In genomic region chr11:30322162-30322561, GRCh38 we compare ENCODE assay signal across 8 cellular contexts. TPM values are rescaled to one million over a fixed set of nuclear protein-coding genes. Genes with fewer than 3 reads are reported as not detected.
DNase-seq lines count a peak whose midpoint lies in the region; ATAC-seq, FAIRE-seq and TF ChIP-seq lines count a peak whose summit lies in the region.

No MANE protein-coding gene starts in this region.

- no peaks in the 10 kb centered on the region for H3K27me3 ChIP-seq in DOHH2 (ENCODE audit: control insufficient read depth, low read length)
- H3K27me3 ChIP-seq in Loucy (ENCODE audit: insufficient read depth, low read length, poor library complexity, severe bottlenecking): no peaks in the 10 kb centered on the region
- H3K27me3 ChIP-seq in dorsolateral prefrontal cortex: peaks cover 0 to 8% (median 0%) of the 10 kb centered on the region in 45 donors
- no peaks in the 10 kb centered on the region for H3K27me3 ChIP-seq in pancreas

- H3K4me2 ChIP-seq in DOHH2 (ENCODE audit: low read length) (peak overlapping the region; percentile 86), Loucy (ENCODE audit: low read depth, low read length, poor library complexity, severe bottlenecking) (peak overlapping the region; percentile 82)

- H3K4me1 ChIP-seq in DOHH2 (ENCODE audit: control insufficient read depth, low read length) (peaks cover 45% of the 10 kb centered on the region), Loucy (ENCODE audit: insufficient read depth, low read length, poor library complexity, severe bottlenecking) (peaks cover 42% of the 10 kb centered on the region), pancreas (peaks cover 5 to 29% (median 15%) of the 10 kb centered on the region in 3 donors)

- no peak for TF ChIP-seq CTCF in DOHH2 (IDR thresholded peaks at IDR 0.05; ENCODE audit: low read depth, low read length, poor library complexity, severe bottlenecking)
- no peak for TF ChIP-seq CTCF in Loucy (conservative IDR thresholded peaks at IDR 0.05; ENCODE audit: low read length)
- no peak for TF ChIP-seq CTCF in dorsolateral prefrontal cortex (IDR thresholded peaks at IDR 0.05 in 54 of 56, conservative IDR thresholded peaks at IDR 0.05 in 2 of 56; ENCODE audit: low read depth in 1 of 56, partially characterized antibody in 56 of 56)
- TF ChIP-seq CTCF in pancreas (IDR thresholded peaks at IDR 0.05): no peak

- H3K9me2 ChIP-seq in DOHH2 (replicated peaks; ENCODE audit: control insufficient read depth, low read length): no peaks in the 10 kb centered on the region
- H3K9me2 ChIP-seq in Loucy (replicated peaks; ENCODE audit: low read depth, low read length): 0 out of 2 replicates have a peak, but pooled peaks cover 5% of the 10 kb centered on the region

- peak overlapping the region; percentile 87; the same call in 1 of the 2 replicates for H2AFZ ChIP-seq in Loucy (ENCODE audit: low read length)

- H3K4me3 ChIP-seq in DOHH2 (ENCODE audit: low read length) (peak overlapping the region; percentile 96), Loucy (ENCODE audit: low read length, poor library complexity, severe bottlenecking) (peak overlapping the region; percentile 89), dorsolateral prefrontal cortex (peak overlapping the region in 58 of 59 donors; percentile 69 to 97 (median 87)), pancreas (peak overlapping the region in 3 of 4 donors; percentile 57 to 74 (median 70))

- ATAC-seq in pancreas (no peak), GM21381 (IDR thresholded peaks at IDR 0.05; ENCODE audit: unreplicated experiment) (no peak), GM19328 (IDR thresholded peaks at IDR 0.05; ENCODE audit: unreplicated experiment) (no peak), GM19452 (IDR thresholded peaks at IDR 0.05; ENCODE audit: unreplicated experiment) (no peak)

- H4K20me1 ChIP-seq in DOHH2 (ENCODE audit: control insufficient read depth, insufficient read depth, low read depth, low read length) (peaks cover 11% of the 10 kb centered on the region; the same call in 1 of the 2 replicates), Loucy (ENCODE audit: insufficient read depth, low read length, poor library complexity, severe bottlenecking) (peaks cover 31% of the 10 kb centered on the region)

- no peak for DNase-seq in dorsolateral prefrontal cortex
- no peak for DNase-seq in pancreas
- DNase-seq in T-helper 9 cell: no peak

- WGBS in pancreas, 2 donors: 60 to 72% methylated on average over 6 of the region's 6 CpGs

- H3K9ac ChIP-seq in Loucy (ENCODE audit: low read depth, low read length, poor library complexity, severe bottlenecking): peak overlapping the region; percentile 86

- peak overlapping the region; percentile 72 for H3K27ac ChIP-seq in DOHH2 (ENCODE audit: low read depth, low read length)
- peak overlapping the region in 33 of 59 donors; percentile 5 to 90 (median 79) for H3K27ac ChIP-seq in dorsolateral prefrontal cortex
- H3K27ac ChIP-seq in pancreas: no peak overlapping the region

- H3F3A ChIP-seq in DOHH2 (ENCODE audit: control insufficient read depth, insufficient read depth) (0 out of 2 replicates have a peak, but pooled peaks cover 2% of the 10 kb centered on the region), Loucy (ENCODE audit: low read depth) (no peaks in the 10 kb centered on the region)

- FAIRE-seq in pancreas (lab: Jason Lieb, UNC): no peak

- intact Hi-C loops in dorsolateral prefrontal cortex (cut with DNase I) (no loop called here), pancreas (cut with DNase I) (no loop called here)

- peaks cover 34% of the 10 kb centered on the region for H3K36me3 ChIP-seq in DOHH2 (ENCODE audit: control insufficient read depth, low read length)
- no peaks in the 10 kb centered on the region for H3K36me3 ChIP-seq in Loucy (ENCODE audit: insufficient read depth, low read length)
- no peaks in the 10 kb centered on the region for H3K36me3 ChIP-seq in pancreas

- no peaks in the 10 kb centered on the region for H3K9me3 ChIP-seq in DOHH2 (ENCODE audit: control insufficient read depth, insufficient read depth, low read length)
- no peaks in the 10 kb centered on the region for H3K9me3 ChIP-seq in Loucy (ENCODE audit: insufficient read depth, low read depth, low read length)
- H3K9me3 ChIP-seq in pancreas: no peaks in the 10 kb centered on the region

- H3K79me2 ChIP-seq in DOHH2 (ENCODE audit: control insufficient read depth, low read length) (peaks cover 43% of the 10 kb centered on the region), Loucy (ENCODE audit: insufficient read depth, low read length) (peaks cover 40% of the 10 kb centered on the region)

RNA-seq across cellular contexts. Expression of gene ARL14EP, which starts 0.7 kb away (rescaled TPM):
- 10 to 100 TPM; 22.2 to 62.4 (median 37.3) TPM for total RNA-seq in dorsolateral prefrontal cortex
- total RNA-seq in pancreas: 10 to 100 TPM in 5 of 6 donors, 1 to 10 TPM in 1; 8.5 to 16.9 (median 12.6) TPM
- polyA plus RNA-seq in pancreas: 1 to 10 TPM; 5.4 to 9.4 TPM

Comparison
In these comparisons a context has a peak if more than half of its experiments do, and no peak if none do; other contexts are left out.
1. H3K27ac ChIP-seq: peak in DOHH2 (single experiment) and dorsolateral prefrontal cortex (33 of 59); none in pancreas (0 of 4).
2. Peak in every context shown above with its lines, with median percentiles within 50 percentile points of each other: H3K4me3 ChIP-seq.